In genomic region chr10:47045331-47045861, GRCh38 we compare ENCODE assay signal across 21 cellular contexts.
A peak's percentile ranks its signal among the peaks of the same experiment; 100 is the strongest.
DNase-seq lines count a peak whose midpoint lies in the region; ATAC-seq, FAIRE-seq and TF ChIP-seq lines count a peak whose summit lies in the region.
"Had no signal": no experiment of that assay in that cellular context is flagged by ENCODE, and none has a peak within 500 bp of the region (broad histone marks: within the 10 kb centered on the region; RNA-seq: fewer than 3 reads in every experiment).

No MANE protein-coding gene starts in this region.

- H3K4me1 ChIP-seq in lower lobe of right lung, result peaks cover 15% of the 10 kb centered on the region
- H3K4me1 ChIP-seq in spleen, result peaks cover 0 to 13% (median 5%) of the 10 kb centered on the region in 6 donors

- no peaks in the 10 kb centered on the region for H3K27me3 ChIP-seq in bronchial epithelial cell (ENCODE audit: control insufficient read depth, insufficient read depth, low read length)
- no peaks in the 10 kb centered on the region for H3K27me3 ChIP-seq in lower lobe of right lung (ENCODE audit: low read depth)
- H3K27me3 ChIP-seq in spleen (replicated peaks in 1 of 7), result no peaks in the 10 kb centered on the region

- no peak for TF ChIP-seq POLR2A in spleen (IDR thresholded peaks at IDR 0.05)

- TF ChIP-seq CTCF in bronchial epithelial cell (IDR thresholded peaks at IDR 0.05; ENCODE audit: insufficient read depth, low read length, severe bottlenecking), result no peak
- no peak for TF ChIP-seq CTCF in lower lobe of right lung (IDR thresholded peaks at IDR 0.05)
- no peak for TF ChIP-seq CTCF in spleen (IDR thresholded peaks at IDR 0.05 in 8 of 11, conservative IDR thresholded peaks at IDR 0.05 in 3 of 11)

- no peak overlapping the region for H3K4me3 Mint-ChIP-seq in activated naive CD4-positive, alpha-beta T cell treated with anti-CD3 and anti-CD28 coated beads, Interleukin-2, amount 50 U/mL, for 24 hours
- H3K4me3 Mint-ChIP-seq in activated naive CD8-positive, alpha-beta T cell treated with anti-CD3 and anti-CD28 coated beads for 36 hours, result no peak overlapping the region
- H3K4me3 Mint-ChIP-seq: CD4-positive, CD25-positive, alpha-beta regulatory T cell had no signal

- H3K27ac Mint-ChIP-seq in activated naive CD4-positive, alpha-beta T cell treated with anti-CD3 and anti-CD28 coated beads, Interleukin-2, amount 50 U/mL, for 24 hours, result peak overlapping the region; percentile 12
- H3K27ac Mint-ChIP-seq in activated naive CD8-positive, alpha-beta T cell treated with anti-CD3 and anti-CD28 coated beads for 36 hours, result no peak overlapping the region
- H3K27ac Mint-ChIP-seq: CD4-positive, CD25-positive, alpha-beta regulatory T cell had no signal

- H3K4me3 ChIP-seq in bronchial epithelial cell (ENCODE audit: low read depth, low read length) (no peak overlapping the region), lower lobe of right lung (no peak overlapping the region), spleen (no peak overlapping the region)

- H3K9me3 ChIP-seq in lower lobe of right lung (no peaks in the 10 kb centered on the region), spleen (no peaks in the 10 kb centered on the region)

- peak; percentile 43 for FAIRE-seq in bronchial epithelial cell (lab: Jason Lieb, UNC)
- FAIRE-seq: GM12892, GM19239 had no signal

- no peaks in the 10 kb centered on the region for H3K36me3 Mint-ChIP-seq in activated naive CD4-positive, alpha-beta T cell treated with anti-CD3 and anti-CD28 coated beads, Interleukin-2, amount 50 U/mL, for 24 hours
- H3K36me3 Mint-ChIP-seq in activated naive CD8-positive, alpha-beta T cell treated with anti-CD3 and anti-CD28 coated beads for 36 hours, result no peaks in the 10 kb centered on the region
- H3K36me3 Mint-ChIP-seq: CD4-positive, CD25-positive, alpha-beta regulatory T cell had no signal

- no peak for DNase-seq in activated naive CD4-positive, alpha-beta T cell treated with Interleukin-2 at 50 U/mL for 16 hours
- DNase-seq in bronchial epithelial cell (ENCODE audit: low read depth) (no peak), lower lobe of right lung (peak; percentile 31), spleen (peak; percentile 61)
- no peak for DNase-seq in activated naive CD8-positive, alpha-beta T cell treated with anti-CD3 and anti-CD28 coated beads for 36 hours
- DNase-seq: CD4-positive, CD25-positive, alpha-beta regulatory T cell; DMS153; DND-41; Karpas-422; NCI-H1092; NCI-H1417 treated with DMSO at 0.1 percent for 48 hours; NCI-H1694 treated with DMSO at 0.1 percent for 48 hours; NCI-H2081; NCI-H2227 treated with DMSO at 0.1 percent for 48 hours; NCI-H69; RPMI8226; SHP77 had no signal

- no peak for ATAC-seq in lower lobe of right lung
- ATAC-seq in HG03521 (IDR thresholded peaks at IDR 0.05; ENCODE audit: unreplicated experiment), result no peak

- no peaks in the 10 kb centered on the region for H3K36me3 ChIP-seq in bronchial epithelial cell (ENCODE audit: control insufficient read depth, insufficient read depth, low read length)
- H3K36me3 ChIP-seq in lower lobe of right lung, result no peaks in the 10 kb centered on the region
- no peaks in the 10 kb centered on the region for H3K36me3 ChIP-seq in spleen

- no peaks in the 10 kb centered on the region for H3K27me3 Mint-ChIP-seq in activated naive CD4-positive, alpha-beta T cell treated with anti-CD3 and anti-CD28 coated beads, Interleukin-2, amount 50 U/mL, for 24 hours
- no peaks in the 10 kb centered on the region for H3K27me3 Mint-ChIP-seq in activated naive CD8-positive, alpha-beta T cell treated with anti-CD3 and anti-CD28 coated beads for 36 hours
- H3K27me3 Mint-ChIP-seq: CD4-positive, CD25-positive, alpha-beta regulatory T cell had no signal

- intact Hi-C loops in lower lobe of right lung (cut with DNase I) (loop anchor here (10.0 kb wide), 1 partner anchor 269 kb away; no protein-coding TSS in a partner anchor), spleen (cut with DNase I; ENCODE audit: low total_unique reads) (no loop called here)

- H3K27ac ChIP-seq in lower lobe of right lung, result no peak overlapping the region
- H3K27ac ChIP-seq in spleen, result no peak overlapping the region

- 87 to 95% (median 87%) methylated on average over 7 to 8 of the region's 8 CpGs for WGBS in spleen, 5 donors

- H3K4me1 Mint-ChIP-seq in activated naive CD4-positive, alpha-beta T cell treated with anti-CD3 and anti-CD28 coated beads, Interleukin-2, amount 50 U/mL, for 24 hours, result peaks cover 25% of the 10 kb centered on the region
- H3K4me1 Mint-ChIP-seq in activated naive CD8-positive, alpha-beta T cell treated with anti-CD3 and anti-CD28 coated beads for 36 hours, result peaks cover 20% of the 10 kb centered on the region

- no peaks in the 10 kb centered on the region for H3K9me3 Mint-ChIP-seq in activated naive CD4-positive, alpha-beta T cell treated with anti-CD3 and anti-CD28 coated beads, Interleukin-2, amount 50 U/mL, for 24 hours
- no peaks in the 10 kb centered on the region for H3K9me3 Mint-ChIP-seq in activated naive CD8-positive, alpha-beta T cell treated with anti-CD3 and anti-CD28 coated beads for 36 hours

Comparison
In these comparisons a context has a peak if more than half of its experiments do, and no peak if none do; other contexts are left out.
1. DNase-seq: peak in lower lobe of right lung (single experiment) and spleen (single experiment); none in activated naive CD4-positive, alpha-beta T cell treated with Interleukin-2 at 50 U/mL for 16 hours (single experiment), bronchial epithelial cell (single experiment) and activated naive CD8-positive, alpha-beta T cell treated with anti-CD3 and anti-CD28 coated beads for 36 hours (single experiment).